In the genomic region with DNA sequence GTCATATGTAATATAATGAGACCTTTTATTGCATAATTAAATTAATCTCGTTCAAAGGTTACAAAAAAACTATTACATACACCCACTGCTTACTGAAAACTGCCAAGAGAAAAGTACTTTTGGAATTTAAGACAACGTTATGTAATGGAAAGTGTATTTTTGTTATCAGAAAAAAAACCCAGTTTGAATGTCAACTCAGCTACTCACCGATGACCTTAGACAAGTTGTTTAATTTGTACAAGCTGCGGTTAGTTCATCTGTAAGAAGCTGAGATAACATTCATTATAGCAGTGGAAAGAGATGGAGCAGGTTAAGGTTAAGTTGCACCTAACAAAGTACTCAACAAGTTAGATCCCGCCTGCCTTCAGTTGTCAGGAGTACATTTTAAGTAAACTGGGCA, we compare ENCODE assay signal across 8 cellular contexts. TPM values are rescaled to one million over a fixed set of nuclear protein-coding genes. Genes with fewer than 3 reads are reported as not detected.
A peak's percentile ranks its signal among the peaks of the same experiment; 100 is the strongest.
DNase-seq lines count a peak whose midpoint lies in the region; ATAC-seq and TF ChIP-seq lines count a peak whose summit lies in the region.

No MANE protein-coding gene starts in this region.

- H3K4me3 ChIP-seq in left lung (peak overlapping the region; percentile 82 to 90), thymus (ENCODE audit: low read length) (peak overlapping the region; percentile 77)

- DNase-seq in activated CD4-positive, alpha-beta T cell treated with anti-CD3 and anti-CD28 coated beads for 36 hours, result no peak
- DNase-seq in activated CD4-positive, alpha-beta T cell treated with anti-CD3 and anti-CD28 coated beads for 48 hours, result no peak
- DNase-seq in amniotic epithelial cell (ENCODE audit: low read depth), result peak; percentile 74
- no peak for DNase-seq in left lung
- DNase-seq in DMS153 (lab: John Stamatoyannopoulos, UW), result no peak

- H3K27ac ChIP-seq in left lung, result no peak overlapping the region
- no peak overlapping the region for H3K27ac ChIP-seq in thymus (ENCODE audit: low read depth)

- TF ChIP-seq CTCF in left lung (IDR thresholded peaks at IDR 0.05), result no peak

- POLR2A ChIA-PET in activated CD4-positive, alpha-beta T cell treated with anti-CD3 and anti-CD28 coated beads for 36 hours (lab: Charles Lee), result interaction anchor here (0.6 to 0.8 kb wide), 2 partner anchors 19 to 309 kb away, joined by 3 read pairs; no protein-coding TSS in a partner anchor

- H3K36me3 Mint-ChIP-seq in activated CD4-positive, alpha-beta T cell treated with anti-CD3 and anti-CD28 coated beads for 36 hours (ENCODE audit: low read depth), result peaks cover 41% of the 10 kb centered on the region

- no peaks in the 10 kb centered on the region for H3K9me3 ChIP-seq in left lung
- H3K9me3 ChIP-seq in thymus (ENCODE audit: control insufficient read depth), result no peaks in the 10 kb centered on the region

- CTCF ChIA-PET in activated CD4-positive, alpha-beta T cell treated with anti-CD3 and anti-CD28 coated beads for 36 hours (lab: Charles Lee), result interaction anchor here (2.0 kb wide), 1 partner anchor 11 kb away, joined by 10 read pairs; no protein-coding TSS in a partner anchor

- ATAC-seq in activated CD4-positive, alpha-beta T cell treated with anti-CD3 and anti-CD28 coated beads for 36 hours, result no peak
- ATAC-seq in left lung (peak; percentile 14), GM18498 (IDR thresholded peaks at IDR 0.05; ENCODE audit: unreplicated experiment) (no peak), HG03442 (IDR thresholded peaks at IDR 0.05; ENCODE audit: unreplicated experiment) (no peak)

- H3K27ac Mint-ChIP-seq in activated CD4-positive, alpha-beta T cell treated with anti-CD3 and anti-CD28 coated beads for 36 hours, result peak overlapping the region; percentile 100

- H3K4me1 Mint-ChIP-seq in activated CD4-positive, alpha-beta T cell treated with anti-CD3 and anti-CD28 coated beads for 36 hours, result peaks cover 69% of the 10 kb centered on the region

- peak overlapping the region; percentile 98 for H3K4me3 Mint-ChIP-seq in activated CD4-positive, alpha-beta T cell treated with anti-CD3 and anti-CD28 coated beads for 36 hours

- H3K27me3 Mint-ChIP-seq in activated CD4-positive, alpha-beta T cell treated with anti-CD3 and anti-CD28 coated beads for 36 hours, result no peaks in the 10 kb centered on the region

- H3K36me3 ChIP-seq in left lung, result peaks cover 0 to 25% of the 10 kb centered on the region in 2 donors
- H3K36me3 ChIP-seq in thymus (ENCODE audit: control insufficient read depth, insufficient read depth), result peaks cover 3% of the 10 kb centered on the region

- no peaks in the 10 kb centered on the region for H3K9me3 Mint-ChIP-seq in activated CD4-positive, alpha-beta T cell treated with anti-CD3 and anti-CD28 coated beads for 36 hours (ENCODE audit: low read depth)

- H3K27me3 ChIP-seq in left lung, result no peaks in the 10 kb centered on the region
- H3K27me3 ChIP-seq in thymus (ENCODE audit: control insufficient read depth, insufficient read depth), result no peaks in the 10 kb centered on the region

- H3K4me1 ChIP-seq in left lung, result peaks cover 11 to 60% of the 10 kb centered on the region in 2 donors
- H3K4me1 ChIP-seq in thymus (ENCODE audit: control insufficient read depth, insufficient read depth, low read length), result peaks cover 14% of the 10 kb centered on the region

- 37% methylated on average over 5 of the region's 5 CpGs for WGBS in thymus

- intact Hi-C loops in activated CD4-positive, alpha-beta T cell treated with anti-CD3 and anti-CD28 coated beads for 36 hours (cut with DNase I, micrococcal nuclease), result loop anchor here (5.0 to 10.0 kb wide), 4 partner anchors 794 to 1111 kb away; a partner anchor contains a TSS
- intact Hi-C loops in left lung (cut with DNase I), result no loop called here

RNA-seq across cellular contexts. Expression of a gene that starts 1.1 kb away (rescaled TPM):
- 100 to 1,000 TPM; 109 to 217 TPM for total RNA-seq in activated CD4-positive, alpha-beta T cell treated with anti-CD3 and anti-CD28 coated beads for 36 hours
- 100 to 1,000 TPM in 1 of 2 donors, 10 to 100 TPM in 1; 65.8 to 111 TPM for total RNA-seq in left lung
- polyA plus RNA-seq in thymus, result 226 TPM

RNA-seq across cellular contexts. Expression of a gene that starts 1.3 kb away (rescaled TPM):
- total RNA-seq in activated CD4-positive, alpha-beta T cell treated with anti-CD3 and anti-CD28 coated beads for 36 hours, result 10 to 100 TPM; 74.7 to 75.5 TPM
- 10 to 100 TPM; 38.5 to 53.3 TPM for total RNA-seq in left lung
- polyA plus RNA-seq in thymus, result 97.7 TPM

RNA-seq across cellular contexts. Expression of a gene that starts 19.0 kb away (rescaled TPM):
- total RNA-seq in activated CD4-positive, alpha-beta T cell treated with anti-CD3 and anti-CD28 coated beads for 36 hours, result 1 to 10 TPM; 2.7 to 5.4 TPM
- 1 to 10 TPM; 6.5 to 7.2 TPM for total RNA-seq in left lung
- polyA plus RNA-seq in thymus, result 4.1 TPM

Comparison
In these comparisons a context has a peak if more than half of its experiments do, and no peak if none do; other contexts are left out.
1. intact Hi-C loops: an anchor here in activated CD4-positive, alpha-beta T cell treated with anti-CD3 and anti-CD28 coated beads for 36 hours (5.0 to 10.0 kb wide); none called in left lung.